In the genomic region with DNA sequence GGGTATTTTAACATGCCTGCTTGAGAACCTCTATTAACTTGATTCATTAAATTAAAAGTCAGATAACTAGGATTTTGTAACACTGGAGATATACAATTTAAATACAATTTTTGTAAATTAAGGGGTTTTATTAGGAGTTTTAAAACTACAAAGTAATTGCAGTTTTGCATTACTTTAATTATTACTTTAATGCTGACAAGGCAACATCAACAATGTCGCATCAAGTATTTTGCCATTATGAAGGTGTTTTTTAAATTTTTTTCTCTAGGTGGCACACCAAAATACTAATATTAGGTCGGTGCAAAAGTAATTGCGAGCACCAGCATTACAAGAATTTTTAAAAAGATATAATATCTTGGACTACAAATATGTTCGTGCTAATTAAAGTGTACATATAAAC, we compare ENCODE assay signal across 25 cellular contexts.
DNase-seq lines count a peak whose midpoint lies in the region; ATAC-seq, FAIRE-seq and TF ChIP-seq lines count a peak whose summit lies in the region.
"Had no signal": no experiment of that assay in that cellular context is flagged by ENCODE, and none has a peak within 500 bp of the region (broad histone marks: within the 10 kb centered on the region; RNA-seq: fewer than 3 reads in every experiment).

No MANE protein-coding gene starts in this region.

- TF ChIP-seq RAD21 in HepG2 (CRISPR knock-in tag; IDR thresholded peaks at IDR 0.05) = no peak
- TF ChIP-seq RAD21 in K562 (CRISPR knock-in tag; conservative IDR thresholded peaks at IDR 0.05 in 1 of 2, IDR thresholded peaks at IDR 0.05 in 1 of 2) = no peak

- H3K4me3 ChIP-seq in HepG2 (replicated peaks in 1 of 3; ENCODE audit: insufficient read depth in 1 of 3, low read depth in 2 of 3, low read length in 3 of 3) (no peak overlapping the region), right lobe of liver (no peak overlapping the region), GM23338 (no peak overlapping the region), K562 (no peak overlapping the region), body of pancreas (no peak overlapping the region), spleen (no peak overlapping the region)
- H3K4me3 ChIP-seq: BLaER1 treated with 17β-estradiol and CSF1 and Interleukin-3, amounts not matched to agents 10 nM and 100 nM; GM12878 had no signal

- 17% methylated on average over 4 of the region's 4 CpGs for WGBS in HepG2 (ENCODE audit: low lambda C conversion rate)
- 63% methylated on average over 4 of the region's 4 CpGs for WGBS in right lobe of liver (ENCODE audit: insufficient coverage, low coverage, low lambda C conversion rate, missing lambda C conversion rate)
- WGBS in K562 (ENCODE audit: insufficient coverage, low coverage, missing lambda C conversion rate) = 3% methylated on average over 4 of the region's 4 CpGs
- 63 to 75% methylated on average over 4 of the region's 4 CpGs for WGBS in body of pancreas, 2 donors
- WGBS in spleen, 5 donors = 80 to 92% (median 85%) methylated on average over 4 of the region's 4 CpGs

- no peak overlapping the region for H3K27ac ChIP-seq in HepG2 (ENCODE audit: extremely low read length, insufficient read depth, low read length)
- no peak overlapping the region for H3K27ac ChIP-seq in right lobe of liver
- no peak overlapping the region for H3K27ac ChIP-seq in GM23338 (ENCODE audit: low read depth)
- H3K27ac ChIP-seq in K562 (ENCODE audit: extremely low read depth, low read depth, low read length) = no peak overlapping the region
- H3K27ac ChIP-seq in body of pancreas = no peak overlapping the region
- no peak overlapping the region for H3K27ac ChIP-seq in spleen
- H3K27ac ChIP-seq: 22Rv1; BLaER1 treated with 17β-estradiol and CSF1 and Interleukin-3, amounts not matched to agents 10 nM and 100 nM; C4-2B had no signal

- H3K9me3 ChIP-seq in HepG2 (ENCODE audit: low read length) (no peaks in the 10 kb centered on the region), right lobe of liver (no peaks in the 10 kb centered on the region), K562 (replicated peaks; ENCODE audit: control insufficient read depth, insufficient read depth, low read depth, low read length) (no peaks in the 10 kb centered on the region), body of pancreas (no peaks in the 10 kb centered on the region), spleen (peaks cover 0 to 8% (median 0%) of the 10 kb centered on the region in 8 donors)
- H3K9me3 ChIP-seq: BLaER1 treated with 17β-estradiol and CSF1 and Interleukin-3, amounts not matched to agents 10 nM and 100 nM; Caco-2 had no signal

- H3K27me3 Mint-ChIP-seq in GM23338 (ENCODE audit: insufficient read depth, low read depth, poor library complexity) = no peaks in the 10 kb centered on the region
- H3K27me3 Mint-ChIP-seq: B cell; CD4-positive, alpha-beta T cell had no signal

- H3K27ac Mint-ChIP-seq in GM23338 = peak overlapping the region; percentile 63; the same call in 1 of the 2 replicates
- H3K27ac Mint-ChIP-seq: B cell; CD4-positive, alpha-beta T cell; CD8-positive, alpha-beta T cell had no signal

- no peaks in the 10 kb centered on the region for H3K4me1 ChIP-seq in HepG2 (ENCODE audit: insufficient read depth, low read length)
- H3K4me1 ChIP-seq in right lobe of liver = no peaks in the 10 kb centered on the region
- no peaks in the 10 kb centered on the region for H3K4me1 ChIP-seq in GM23338 (ENCODE audit: insufficient read depth)
- no peaks in the 10 kb centered on the region for H3K4me1 ChIP-seq in K562 (replicated peaks in 1 of 2; ENCODE audit: control insufficient read depth in 2 of 2, insufficient read depth in 2 of 2, low read length in 2 of 2)
- no peaks in the 10 kb centered on the region for H3K4me1 ChIP-seq in body of pancreas
- no peaks in the 10 kb centered on the region for H3K4me1 ChIP-seq in spleen
- H3K4me1 ChIP-seq: Caco-2 had no signal

- H2AFZ ChIP-seq in HepG2 (ENCODE audit: low read length) (no peak overlapping the region), GM23338 (no peak overlapping the region), K562 (ENCODE audit: low read depth, low read length) (no peak overlapping the region)

- no peaks in the 10 kb centered on the region for H4K20me1 ChIP-seq in HepG2 (ENCODE audit: insufficient read depth, low read length)
- H4K20me1 ChIP-seq in GM23338 (replicated peaks; ENCODE audit: insufficient read depth) = no peaks in the 10 kb centered on the region
- H4K20me1 ChIP-seq in K562 (replicated peaks; ENCODE audit: control insufficient read depth, insufficient read depth, low read length) = no peaks in the 10 kb centered on the region
- H4K20me1 ChIP-seq: BLaER1 treated with 17β-estradiol and CSF1 and Interleukin-3, amounts not matched to agents 10 nM and 100 nM had no signal

- H3K79me2 ChIP-seq in HepG2 (ENCODE audit: insufficient read depth, low read length) (no peaks in the 10 kb centered on the region), GM23338 (replicated peaks; ENCODE audit: insufficient read depth) (no peaks in the 10 kb centered on the region), K562 (ENCODE audit: control insufficient read depth, insufficient read depth, low read length) (no peaks in the 10 kb centered on the region)

- H3K36me3 ChIP-seq in HepG2 (replicated peaks in 1 of 2; ENCODE audit: control insufficient read depth in 1 of 2, insufficient read depth in 2 of 2, low read length in 2 of 2) (no peaks in the 10 kb centered on the region), right lobe of liver (no peaks in the 10 kb centered on the region), GM23338 (ENCODE audit: insufficient read depth) (no peaks in the 10 kb centered on the region), K562 (ENCODE audit: control insufficient read depth, insufficient read depth, low read length) (no peaks in the 10 kb centered on the region), body of pancreas (replicated peaks in 1 of 2; ENCODE audit: insufficient read depth in 1 of 2, low read depth in 2 of 2) (no peaks in the 10 kb centered on the region), spleen (no peaks in the 10 kb centered on the region)
- H3K36me3 ChIP-seq: BLaER1 treated with 17β-estradiol and CSF1 and Interleukin-3, amounts not matched to agents 10 nM and 100 nM had no signal

- TF ChIP-seq POLR2A in HepG2 (IDR thresholded peaks at IDR 0.05; ENCODE audit: insufficient read depth in 1 of 2, low read depth in 2 of 2, low read length in 2 of 2) = no peak
- TF ChIP-seq POLR2A in right lobe of liver (IDR thresholded peaks at IDR 0.05) = no peak
- no peak for TF ChIP-seq POLR2A in K562 (conservative IDR thresholded peaks at IDR 0.05)
- TF ChIP-seq POLR2A in body of pancreas (IDR thresholded peaks at IDR 0.05) = no peak
- no peak for TF ChIP-seq POLR2A in spleen (IDR thresholded peaks at IDR 0.05)

- CTCF ChIA-PET in HepG2 (lab: Yijun Ruan, JAX; ENCODE audit: low intra/inter-chr PET ratio, low total read pairs) = no interaction called here
- CTCF ChIA-PET in K562 (lab: Yijun Ruan, JAX; ENCODE audit: low intra/inter-chr PET ratio) = no interaction called here

- no peak overlapping the region for H3K4me3 Mint-ChIP-seq in GM23338
- H3K4me3 Mint-ChIP-seq: B cell; CD4-positive, alpha-beta T cell; CD8-positive, alpha-beta T cell had no signal

- H3K4me1 Mint-ChIP-seq in GM23338 = no peaks in the 10 kb centered on the region
- H3K4me1 Mint-ChIP-seq: B cell had no signal

- no peaks in the 10 kb centered on the region for H3K9me1 ChIP-seq in K562 (ENCODE audit: control insufficient read depth, insufficient read depth, low read length)

- H3K4me2 ChIP-seq in HepG2 (ENCODE audit: low read depth, low read length) (no peak overlapping the region), GM23338 (no peak overlapping the region), K562 (ENCODE audit: insufficient read depth, low read length) (no peak overlapping the region)
- H3K4me2 ChIP-seq: BLaER1 treated with 17β-estradiol and CSF1 and Interleukin-3, amounts not matched to agents 10 nM and 100 nM had no signal

- no peaks in the 10 kb centered on the region for H3F3A ChIP-seq in GM23338 (replicated peaks; ENCODE audit: low read depth)

- no peak overlapping the region for H3K9ac ChIP-seq in HepG2 (ENCODE audit: insufficient read depth, low read depth, low read length)
- H3K9ac ChIP-seq in K562 (ENCODE audit: insufficient read depth in 1 of 2, low read depth in 2 of 2, low read length in 2 of 2) = no peak overlapping the region
- H3K9ac ChIP-seq: BLaER1 treated with 17β-estradiol and CSF1 and Interleukin-3, amounts not matched to agents 10 nM and 100 nM had no signal

- intact Hi-C loops in HepG2 (cut with micrococcal nuclease; ENCODE audit: unreplicated experiment) = no loop called here
- intact Hi-C loops in right lobe of liver (cut with DNase I) = no loop called here
- intact Hi-C loops in K562 (cut with micrococcal nuclease) = no loop called here
- intact Hi-C loops in body of pancreas (cut with DNase I) = no loop called here
- intact Hi-C loops in spleen (cut with DNase I; ENCODE audit: low total_unique reads) = no loop called here

- H3K9me3 Mint-ChIP-seq in GM23338 = no peaks in the 10 kb centered on the region
- H3K9me3 Mint-ChIP-seq: CD4-positive, alpha-beta T cell had no signal

- POLR2A ChIA-PET in HepG2 (lab: Yijun Ruan, JAX) (no interaction called here), K562 (lab: Yijun Ruan, JAX) (no interaction called here)

- DNase-seq in HepG2 (ENCODE audit: low spot score) = no peak
- no peak for DNase-seq in right lobe of liver
- DNase-seq in GM23338 (ENCODE audit: low spot score) = no peak
- DNase-seq in K562 (ENCODE audit: extremely low read depth in 1 of 4, low spot score in 3 of 4) = no peak
- DNase-seq in body of pancreas = no peak
- no peak for DNase-seq in spleen
- DNase-seq: AML-193; Caco-2; Calu3; CD4-positive, alpha-beta T cell; CD8-positive, alpha-beta T cell; DMS153; DMS53; DMS79; DND-41; EL; GDM1 had no signal

- H3K27me3 ChIP-seq in HepG2 (ENCODE audit: control insufficient read depth in 1 of 2, insufficient read depth in 2 of 2, low read length in 2 of 2) (no peaks in the 10 kb centered on the region), right lobe of liver (no peaks in the 10 kb centered on the region), GM23338 (ENCODE audit: insufficient read depth) (no peaks in the 10 kb centered on the region), K562 (ENCODE audit: control insufficient read depth in 2 of 2, insufficient read depth in 2 of 2, low read length in 2 of 2) (no peaks in the 10 kb centered on the region), body of pancreas (no peaks in the 10 kb centered on the region), spleen (replicated peaks in 1 of 7) (no peaks in the 10 kb centered on the region)
- H3K27me3 ChIP-seq: BLaER1 treated with 17β-estradiol and CSF1 and Interleukin-3, amounts not matched to agents 10 nM and 100 nM had no signal

- H3K9me2 ChIP-seq in GM23338 (ENCODE audit: insufficient read depth) = no peaks in the 10 kb centered on the region

- in situ Hi-C loops in HepG2 (cut with HindIII; ENCODE audit: extremely low pct_ligation_motif_present, low pct_unique_long_range_greater_than_20kb) (no loop called here), K562 (cut with MboI) (no loop called here)

- ATAC-seq in HepG2 (no peak), right lobe of liver (no peak), GM23338 (no peak), K562 (no peak), body of pancreas (no peak)
- ATAC-seq: CD8-positive, alpha-beta T cell; GM12878 had no signal

- H3K36me3 Mint-ChIP-seq in GM23338 (ENCODE audit: low read depth) = no peaks in the 10 kb centered on the region
- H3K36me3 Mint-ChIP-seq: CD8-positive, alpha-beta T cell had no signal

- TF ChIP-seq CTCF in HepG2 (CRISPR knock-in tag; IDR thresholded peaks at IDR 0.05) = no peak
- TF ChIP-seq CTCF in right lobe of liver (IDR thresholded peaks at IDR 0.05) = no peak
- TF ChIP-seq CTCF in GM23338 (conservative IDR thresholded peaks at IDR 0.05; ENCODE audit: low read depth in 2 of 2) = no peak
- no peak for TF ChIP-seq CTCF in K562 (IDR thresholded peaks at IDR 0.05 in 2 of 3, conservative IDR thresholded peaks at IDR 0.05 in 1 of 3; ENCODE audit: insufficient read depth in 2 of 3, low read depth in 1 of 3, low read length in 3 of 3)
- TF ChIP-seq CTCF in body of pancreas (IDR thresholded peaks at IDR 0.05) = no peak
- no peak for TF ChIP-seq CTCF in spleen (IDR thresholded peaks at IDR 0.05 in 8 of 11, conservative IDR thresholded peaks at IDR 0.05 in 3 of 11)

- FAIRE-seq in HepG2 (lab: Jason Lieb, UNC) (no peak), K562 (lab: Jason Lieb, UNC) (no peak)
- FAIRE-seq: D721Med, GM12878, GM12892, GM18507 had no signal

- no peak for TF ChIP-seq EP300 in HepG2 (IDR thresholded peaks at IDR 0.05; ENCODE audit: low read depth in 2 of 2, low read length in 2 of 2)
- no peak for TF ChIP-seq EP300 in HepG2 (CRISPR knock-in tag; IDR thresholded peaks at IDR 0.05; ENCODE audit: borderline replicate concordance)
- TF ChIP-seq EP300 in K562 (IDR thresholded peaks at IDR 0.05; ENCODE audit: low read length) = no peak

- BruUV-seq in HepG2 (replicated peaks; lab: Mats Ljungman, UMichigan) (no TSS peak), K562 (replicated peaks; lab: Mats Ljungman, UMichigan) (no TSS peak)

Comparison
In these comparisons a context has a peak if more than half of its experiments do, and no peak if none do; other contexts are left out.
1. Of the 241 proteins assayed by ChIP-seq in both HepG2 and K562: peak only in HepG2: none; only in K562: MAFG; in both: MAFF and MAFK; in neither: 238.